1 cellular context compared by ENCODE assay signal in genomic region chrX:153669174-153669890, GRCh38.
TF ChIP-seq lines count a peak whose summit lies in the region.

No MANE protein-coding gene starts in this region.

TF ChIP-seq in HCT116, 20 proteins besides CTCF, POLR2A, EP300 and RAD21 (continued from another document):
- TF ChIP-seq REST (IDR thresholded peaks at IDR 0.05; ENCODE audit: low read depth): no peak
- TF ChIP-seq CBX3 (IDR thresholded peaks at IDR 0.05; ENCODE audit: low read depth): no peak
- TF ChIP-seq EZH2phosphoT487 (IDR thresholded peaks at IDR 0.05; ENCODE audit: borderline replicate concordance): no peak
- TF ChIP-seq YY1 (IDR thresholded peaks at IDR 0.05; ENCODE audit: extremely low read depth, insufficient replicate concordance, low read depth, low read length): no peak
- no peak for TF ChIP-seq POLR2AphosphoS5 (IDR thresholded peaks at IDR 0.05; ENCODE audit: low read depth, low read length)
- TF ChIP-seq FOSL1 (IDR thresholded peaks at IDR 0.05; ENCODE audit: low read depth): no peak
- TF ChIP-seq CEBPB (IDR thresholded peaks at IDR 0.05; ENCODE audit: low read depth): no peak
TF ChIP-seq in HCT116: peak in this region for 0.
